In genomic region chr14:95208598-95208997, GRCh38 we compare ENCODE assay signal across 19 cellular contexts. TPM values are rescaled to one million over a fixed set of nuclear protein-coding genes. Genes with fewer than 3 reads are reported as not detected.
DNase-seq lines count a peak whose midpoint lies in the region; ATAC-seq, FAIRE-seq and TF ChIP-seq lines count a peak whose summit lies in the region.
"Had no signal": no experiment of that assay in that cellular context is flagged by ENCODE, and none has a peak within 500 bp of the region (broad histone marks: within the 10 kb centered on the region; RNA-seq: fewer than 3 reads in every experiment).

No MANE protein-coding gene starts in this region.

- H2BK120ac ChIP-seq in trophoblast cell (ENCODE audit: insufficient read depth, low read length, poor library complexity) = no peak overlapping the region

- H3K27me3 ChIP-seq in BLaER1 (no peaks in the 10 kb centered on the region), adipocyte (replicated peaks; ENCODE audit: control insufficient read depth, insufficient read depth, low read length) (no peaks in the 10 kb centered on the region), trophoblast cell (ENCODE audit: insufficient read depth, low read length) (no peaks in the 10 kb centered on the region), uterus (no peaks in the 10 kb centered on the region)

- H3K4ac ChIP-seq in trophoblast cell (ENCODE audit: low read depth, low read length) = no peak overlapping the region

- WGBS in trophoblast cell (ENCODE audit: extremely low coverage, insufficient coverage, insufficient read length) = no CpG with 5 or more reads among the region's 6 CpGs

- H3K36me3 ChIP-seq in BLaER1 = peaks cover 16% of the 10 kb centered on the region
- H3K36me3 ChIP-seq in adipocyte (ENCODE audit: control insufficient read depth, insufficient read depth, low read length, severe bottlenecking) = peaks cover 34% of the 10 kb centered on the region
- peaks cover 0 to 5% of the 10 kb centered on the region in 2 experiments for H3K36me3 ChIP-seq in trophoblast cell (ENCODE audit: control insufficient read depth in 1 of 2, insufficient read depth in 2 of 2, low read length in 2 of 2)
- no peaks in the 10 kb centered on the region for H3K36me3 ChIP-seq in uterus

- H3K4me3 ChIP-seq in BLaER1 (no peak overlapping the region; the same call in 1 of the 2 replicates), adipocyte (ENCODE audit: low read length) (no peak overlapping the region), trophoblast cell (ENCODE audit: low read depth, low read length) (no peak overlapping the region), uterus (no peak overlapping the region)
- H3K4me3 ChIP-seq: GM23248, K562 had no signal

- peak overlapping the region; percentile 97 for H2AK5ac ChIP-seq in trophoblast cell (ENCODE audit: low read length)

- H2BK5ac ChIP-seq in trophoblast cell (ENCODE audit: low read depth, low read length, poor library complexity) = no peak overlapping the region

- peak overlapping the region; percentile 67 for H3K27ac ChIP-seq in BLaER1
- H3K27ac ChIP-seq in trophoblast cell (ENCODE audit: low read depth, low read length) = no peak overlapping the region
- no peak overlapping the region for H3K27ac ChIP-seq in uterus
- H3K27ac ChIP-seq: GM23248 had no signal

- peak; percentile 62 for FAIRE-seq in GM12892 (lab: Jason Lieb, UNC)
- FAIRE-seq: G401.6, H54, K562 had no signal

- peaks cover 19% of the 10 kb centered on the region for H3K79me1 ChIP-seq in trophoblast cell (ENCODE audit: low read length)

- H3K4me2 ChIP-seq in BLaER1 (peak overlapping the region; percentile 70), trophoblast cell (ENCODE audit: low read length) (no peak overlapping the region)

- H3K23ac ChIP-seq in trophoblast cell (ENCODE audit: low read length) = no peak overlapping the region

- no peak overlapping the region for H3K18ac ChIP-seq in trophoblast cell (ENCODE audit: low read length)

- TF ChIP-seq CTCF in uterus (IDR thresholded peaks at IDR 0.05) = no peak

- intact Hi-C loops in uterus (cut with DNase I; ENCODE audit: low total_unique reads) = no loop called here

- H4K91ac ChIP-seq in trophoblast cell (ENCODE audit: low read depth, low read length) = no peak overlapping the region

- H4K20me1 ChIP-seq in BLaER1 = no peaks in the 10 kb centered on the region

- no peak overlapping the region for H3K14ac ChIP-seq in trophoblast cell (ENCODE audit: low read length)

- no peak overlapping the region for H4K8ac ChIP-seq in trophoblast cell (ENCODE audit: low read depth, low read length)

- H2AFZ ChIP-seq in trophoblast cell (ENCODE audit: insufficient read depth, low read length, poor library complexity) = no peak overlapping the region
- H2AFZ ChIP-seq: GM23248 had no signal

- H3K4me1 ChIP-seq in BLaER1 (peaks cover 72% of the 10 kb centered on the region), adipocyte (ENCODE audit: control insufficient read depth, insufficient read depth, low read length) (peaks cover 9% of the 10 kb centered on the region), trophoblast cell (ENCODE audit: control insufficient read depth in 1 of 2, insufficient read depth in 2 of 2, low read length in 2 of 2) (peaks cover 14 to 19% of the 10 kb centered on the region in 2 experiments), uterus (no peaks in the 10 kb centered on the region)

- no peak for DNase-seq in GM12892 (ENCODE audit: insufficient read length)
- peak; percentile 14 for DNase-seq in adipocyte (ENCODE audit: low read depth)
- DNase-seq in trophoblast cell = no peak
- DNase-seq in uterus = no peak
- no peak for DNase-seq in NCI-H748 (lab: John Stamatoyannopoulos, UW; ENCODE audit: unreplicated experiment)
- no peak for DNase-seq in dermis blood vessel endothelial cell
- DNase-seq: 8988T; C1 segment of cervical spinal cord; CD4-positive, CD25-positive, alpha-beta regulatory T cell; CD8-positive, alpha-beta memory T cell; COR-L47; GM23248; HCEC 1CT; IMR-90 had no signal

- no peak for TF ChIP-seq POLR2A in GM12892 (IDR thresholded peaks at IDR 0.05; ENCODE audit: low read depth, low read length)
- no peak for TF ChIP-seq POLR2A in uterus (IDR thresholded peaks at IDR 0.05)

- H3K9me3 ChIP-seq in BLaER1 (peaks cover 32% of the 10 kb centered on the region), adipocyte (ENCODE audit: control insufficient read depth, low read length) (peaks cover 5% of the 10 kb centered on the region), trophoblast cell (ENCODE audit: insufficient read depth, low read depth, low read length) (peaks cover 4% of the 10 kb centered on the region), uterus (no peaks in the 10 kb centered on the region)

- no peak overlapping the region for H4K12ac ChIP-seq in trophoblast cell (ENCODE audit: low read depth, low read length)

- H3K9ac ChIP-seq in BLaER1 (peak overlapping the region; percentile 49; the same call in 1 of the 2 replicates), adipocyte (ENCODE audit: low read length) (no peak overlapping the region), trophoblast cell (ENCODE audit: low read length) (no peak overlapping the region)
- H3K9ac ChIP-seq: GM23248 had no signal

- peaks cover 4% of the 10 kb centered on the region for H3K79me2 ChIP-seq in trophoblast cell (ENCODE audit: control insufficient read depth, insufficient read depth, low read length, poor library complexity)

- peak overlapping the region; percentile 95 for H2BK12ac ChIP-seq in trophoblast cell (ENCODE audit: low read length)

- no peak for ATAC-seq in HG02678 (IDR thresholded peaks at IDR 0.05; ENCODE audit: unreplicated experiment)
- ATAC-seq: K562 had no signal

RNA-seq across cellular contexts. Expression of gene DICER1, which starts 51.3 kb away (rescaled TPM):
- 21.2 TPM for polyA plus RNA-seq in GM12892 (2012; ENCODE audit: missing spikeins)
- polyA plus RNA-seq in trophoblast cell (2013) = 91.5 and 95.6 TPM in 2 replicates
- total RNA-seq in uterus = 100 to 1,000 TPM in 1 of 4 donors, 10 to 100 TPM in 3; 81.6 to 103 (median 88.8) TPM
- 34.3 and 38.3 TPM in 2 replicates for total RNA-seq in dermis blood vessel endothelial cell
